1 cellular context compared by ENCODE assay signal in genomic region chr7:1641661-1642260, GRCh38.
A peak's percentile ranks its signal among the peaks of the same experiment; 100 is the strongest.
TF ChIP-seq lines count a peak whose summit lies in the region.

No MANE protein-coding gene starts in this region.

TF ChIP-seq in H1, 55 proteins besides CTCF, POLR2A, EP300 and RAD21:
- TF ChIP-seq SAP30 (IDR thresholded peaks at IDR 0.05; ENCODE audit: insufficient read depth, insufficient replicate concordance, low read length) (no peak), KDM1A (IDR thresholded peaks at IDR 0.05; ENCODE audit: borderline replicate concordance, low read length) (0 out of 2 replicates have a peak, but pooled peaks have one; percentile 30), SP4 (IDR thresholded peaks at IDR 0.05; ENCODE audit: low read length) (no peak)
